In genomic region chr7:76325092-76325491, GRCh38 we compare ENCODE assay signal across 22 cellular contexts.
"Had no signal": no experiment of that assay in that cellular context is flagged by ENCODE, and none has a peak within 500 bp of the region (broad histone marks: within the 10 kb centered on the region; RNA-seq: fewer than 3 reads in every experiment).

No MANE protein-coding gene starts in this region.

- H3K27ac Mint-ChIP-seq: activated CD4-positive, alpha-beta memory T cell treated with anti-CD3 and anti-CD28 coated beads for 36 hours; activated T-cell treated with anti-CD3 and anti-CD28 coated beads, Interleukin-2, amount 50 U/mL, for 72 hours; nephron; stimulated activated naive B cell treated with anti-CD40 and anti-IgM and Interleukin-4, amounts not matched to agents 10 μg/mL and 1 μg/mL and 100 μg/mL, for 72 hours; T-helper 17 cell had no signal

- H3K9me3 Mint-ChIP-seq: activated CD4-positive, alpha-beta memory T cell treated with anti-CD3 and anti-CD28 coated beads for 36 hours; activated T-cell treated with anti-CD3 and anti-CD28 coated beads, Interleukin-2, amount 50 U/mL, for 72 hours; nephron; stimulated activated naive B cell treated with anti-CD40 and anti-IgM and Interleukin-4, amounts not matched to agents 10 μg/mL and 1 μg/mL and 100 μg/mL, for 72 hours had no signal

- H3K27me3 Mint-ChIP-seq: activated CD4-positive, alpha-beta memory T cell treated with anti-CD3 and anti-CD28 coated beads for 36 hours; stimulated activated naive B cell treated with anti-CD40 and anti-IgM and Interleukin-4, amounts not matched to agents 10 μg/mL and 1 μg/mL and 100 μg/mL, for 72 hours; T-helper 17 cell had no signal

- H3K4me3 Mint-ChIP-seq: activated CD4-positive, alpha-beta memory T cell treated with anti-CD3 and anti-CD28 coated beads for 36 hours; activated T-cell treated with anti-CD3 and anti-CD28 coated beads, Interleukin-2, amount 50 U/mL, for 72 hours; nephron; stimulated activated naive B cell treated with anti-CD40 and anti-IgM and Interleukin-4, amounts not matched to agents 10 μg/mL and 1 μg/mL and 100 μg/mL, for 72 hours; T-helper 17 cell had no signal

- H3K4me1 Mint-ChIP-seq: nephron had no signal

- H3K27ac ChIP-seq: esophagus squamous epithelium, SK-N-MC, testis had no signal

- DNase-seq: activated CD4-positive, alpha-beta memory T cell treated with anti-CD3 and anti-CD28 coated beads for 36 hours; activated CD4-positive, alpha-beta T cell treated with anti-CD3 and anti-CD28 coated beads for 48 hours; activated CD4-positive, CD25-positive, alpha-beta regulatory T cell; activated effector memory CD4-positive, alpha-beta T cell treated with anti-CD3 and anti-CD28 coated beads, Interleukin-2, amount 50 U/mL, for 16 hours; activated naive CD4-positive, alpha-beta T cell treated with anti-CD3 and anti-CD28 coated beads, Interleukin-2, amount 50 U/mL, for 16 hours; activated T-cell treated with anti-CD3 and anti-CD28 coated beads, Interleukin-2, amount 50 U/mL, for 72 hours; anterior cingulate cortex; central memory CD4-positive, alpha-beta T cell; esophagus squamous epithelium; head of caudate nucleus; mesenchymal stem cell; nucleus accumbens; retina; stimulated activated CD4-positive, alpha-beta T cell treated with anti-CD3 and anti-CD28 coated beads, Interleukin-2, amount 100 ng/mL, for 24 hours; stimulated activated naive B cell treated with anti-CD40 and anti-IgM and Interleukin-4, amounts not matched to agents 10 μg/mL and 1 μg/mL and 100 μg/mL, for 72 hours; SW 1271; T-helper 17 cell; testis had no signal

- H3K27me3 ChIP-seq: dorsolateral prefrontal cortex, esophagus squamous epithelium, gastroesophageal sphincter, testis had no signal

- H3K9me3 ChIP-seq: esophagus squamous epithelium, gastroesophageal sphincter, testis had no signal

- ATAC-seq: activated T-cell treated with anti-CD3 and anti-CD28 coated beads, Interleukin-2, amount 50 U/mL, for 72 hours; gastroesophageal sphincter; stimulated activated naive B cell treated with anti-CD40 and anti-IgM and Interleukin-4, amounts not matched to agents 10 μg/mL and 1 μg/mL and 100 μg/mL, for 72 hours; T-helper 17 cell had no signal

- H3K4me3 ChIP-seq: dorsolateral prefrontal cortex, esophagus squamous epithelium, gastroesophageal sphincter, SK-N-MC, testis had no signal
